1 cellular context compared by ENCODE assay signal in the genomic region with DNA sequence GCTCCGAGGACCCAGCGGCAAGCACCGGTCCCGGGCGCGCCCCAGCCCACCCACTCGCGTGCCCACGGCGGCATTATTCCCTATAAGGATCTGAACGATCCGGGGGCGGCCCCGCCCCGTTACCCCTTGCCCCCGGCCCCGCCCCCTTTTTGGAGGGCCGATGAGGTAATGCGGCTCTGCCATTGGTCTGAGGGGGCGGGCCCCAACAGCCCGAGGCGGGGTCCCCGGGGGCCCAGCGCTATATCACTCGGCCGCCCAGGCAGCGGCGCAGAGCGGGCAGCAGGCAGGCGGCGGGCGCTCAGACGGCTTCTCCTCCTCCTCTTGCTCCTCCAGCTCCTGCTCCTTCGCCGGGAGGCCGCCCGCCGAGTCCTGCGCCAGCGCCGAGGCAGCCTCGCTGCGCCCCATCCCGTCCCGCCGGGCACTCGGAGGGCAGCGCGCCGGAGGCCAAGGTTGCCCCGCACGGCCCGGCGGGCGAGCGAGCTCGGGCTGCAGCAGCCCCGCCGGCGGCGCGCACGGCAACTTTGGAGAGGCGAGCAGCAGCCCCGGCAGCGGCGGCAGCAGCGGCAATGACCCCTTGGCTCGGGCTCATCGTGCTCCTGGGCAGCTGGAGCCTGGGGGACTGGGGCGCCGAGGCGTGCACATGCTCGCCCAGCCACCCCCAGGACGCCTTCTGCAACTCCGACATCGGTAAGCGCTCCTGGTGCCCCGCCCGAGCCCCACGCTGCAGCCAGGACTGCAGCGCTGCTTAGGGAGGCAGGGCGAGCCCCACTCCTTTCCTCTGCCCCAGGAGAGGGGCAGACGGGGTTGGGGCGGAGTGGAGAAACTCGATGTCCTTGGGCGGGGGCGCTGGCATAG.
TF ChIP-seq lines count a peak whose summit lies in the region.

Gene TIMP3 (plus strand): TSS at position 270 of the 855 bp plus-strand sequence. CDS start 297 bp downstream, at position 567.

TF ChIP-seq in HepG2, 621 proteins besides CTCF, POLR2A, EP300 and RAD21 (continued from another document and continues in another):
- TF ChIP-seq, protein P1, sequence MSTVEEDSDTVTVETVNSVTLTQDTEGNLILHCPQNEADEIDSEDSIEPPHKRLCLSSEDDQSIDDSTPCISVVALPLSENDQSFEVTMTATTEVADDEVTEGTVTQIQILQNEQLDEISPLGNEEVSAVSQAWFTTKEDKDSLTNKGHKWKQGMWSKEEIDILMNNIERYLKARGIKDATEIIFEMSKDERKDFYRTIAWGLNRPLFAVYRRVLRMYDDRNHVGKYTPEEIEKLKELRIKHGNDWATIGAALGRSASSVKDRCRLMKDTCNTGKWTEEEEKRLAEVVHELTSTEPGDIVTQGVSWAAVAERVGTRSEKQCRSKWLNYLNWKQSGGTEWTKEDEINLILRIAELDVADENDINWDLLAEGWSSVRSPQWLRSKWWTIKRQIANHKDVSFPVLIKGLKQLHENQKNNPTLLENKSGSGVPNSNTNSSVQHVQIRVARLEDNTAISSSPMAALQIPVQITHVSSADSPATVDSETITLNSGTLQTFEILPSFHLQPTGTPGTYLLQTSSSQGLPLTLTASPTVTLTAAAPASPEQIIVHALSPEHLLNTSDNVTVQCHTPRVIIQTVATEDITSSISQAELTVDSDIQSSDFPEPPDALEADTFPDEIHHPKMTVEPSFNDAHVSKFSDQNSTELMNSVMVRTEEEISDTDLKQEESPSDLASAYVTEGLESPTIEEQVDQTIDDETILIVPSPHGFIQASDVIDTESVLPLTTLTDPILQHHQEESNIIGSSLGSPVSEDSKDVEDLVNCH (CRISPR knock-in tag; IDR thresholded peaks at IDR 0.05) = no peak
- TF ChIP-seq, protein P2, sequence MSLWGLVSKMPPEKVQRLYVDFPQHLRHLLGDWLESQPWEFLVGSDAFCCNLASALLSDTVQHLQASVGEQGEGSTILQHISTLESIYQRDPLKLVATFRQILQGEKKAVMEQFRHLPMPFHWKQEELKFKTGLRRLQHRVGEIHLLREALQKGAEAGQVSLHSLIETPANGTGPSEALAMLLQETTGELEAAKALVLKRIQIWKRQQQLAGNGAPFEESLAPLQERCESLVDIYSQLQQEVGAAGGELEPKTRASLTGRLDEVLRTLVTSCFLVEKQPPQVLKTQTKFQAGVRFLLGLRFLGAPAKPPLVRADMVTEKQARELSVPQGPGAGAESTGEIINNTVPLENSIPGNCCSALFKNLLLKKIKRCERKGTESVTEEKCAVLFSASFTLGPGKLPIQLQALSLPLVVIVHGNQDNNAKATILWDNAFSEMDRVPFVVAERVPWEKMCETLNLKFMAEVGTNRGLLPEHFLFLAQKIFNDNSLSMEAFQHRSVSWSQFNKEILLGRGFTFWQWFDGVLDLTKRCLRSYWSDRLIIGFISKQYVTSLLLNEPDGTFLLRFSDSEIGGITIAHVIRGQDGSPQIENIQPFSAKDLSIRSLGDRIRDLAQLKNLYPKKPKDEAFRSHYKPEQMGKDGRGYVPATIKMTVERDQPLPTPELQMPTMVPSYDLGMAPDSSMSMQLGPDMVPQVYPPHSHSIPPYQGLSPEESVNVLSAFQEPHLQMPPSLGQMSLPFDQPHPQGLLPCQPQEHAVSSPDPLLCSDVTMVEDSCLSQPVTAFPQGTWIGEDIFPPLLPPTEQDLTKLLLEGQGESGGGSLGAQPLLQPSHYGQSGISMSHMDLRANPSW (CRISPR knock-in tag; IDR thresholded peaks at IDR 0.05; ENCODE audit: borderline replicate concordance) = no peak
- TF ChIP-seq ZNF713 (CRISPR knock-in tag; IDR thresholded peaks at IDR 0.05) (no peak), ZNF136 (CRISPR knock-in tag; IDR thresholded peaks at IDR 0.05; ENCODE audit: low read depth) (no peak), AGO1 (IDR thresholded peaks at IDR 0.05; ENCODE audit: low read depth, low read length, poor library complexity, severe bottlenecking) (no peak), ZBTB38 (CRISPR knock-in tag; IDR thresholded peaks at IDR 0.05) (0 out of 2 replicates have a peak, but pooled peaks have one; percentile 70), ZFP91 (CRISPR knock-in tag; IDR thresholded peaks at IDR 0.05; ENCODE audit: borderline replicate concordance) (no peak), ZBTB21 (CRISPR knock-in tag; IDR thresholded peaks at IDR 0.05) (no peak), HMG20B (CRISPR knock-in tag; conservative IDR thresholded peaks at IDR 0.05) (no peak), ZFP90 (CRISPR knock-in tag; IDR thresholded peaks at IDR 0.05; ENCODE audit: borderline replicate concordance) (no peak), MLX (CRISPR knock-in tag; IDR thresholded peaks at IDR 0.05) (no peak), DNMT1 (CRISPR knock-in tag; IDR thresholded peaks at IDR 0.05) (no peak), ZKSCAN1 (IDR thresholded peaks at IDR 0.05; ENCODE audit: low read length) (no peak), HOXA3 (CRISPR knock-in tag; IDR thresholded peaks at IDR 0.05) (no peak), SALL1 (CRISPR knock-in tag; IDR thresholded peaks at IDR 0.05) (no peak; the same call in 1 of the 2 replicates), KLF6 (CRISPR knock-in tag; IDR thresholded peaks at IDR 0.05) (no peak), ZBTB40 (IDR thresholded peaks at IDR 0.05) (no peak), ZBTB40 (CRISPR knock-in tag; IDR thresholded peaks at IDR 0.05) (no peak), ZNF546 (CRISPR knock-in tag; conservative IDR thresholded peaks at IDR 0.05) (peak; percentile 78; the same call in 1 of the 2 replicates), ZNF556 (CRISPR knock-in tag; IDR thresholded peaks at IDR 0.05; ENCODE audit: borderline replicate concordance) (no peak), NFYB (CRISPR knock-in tag; IDR thresholded peaks at IDR 0.05) (0 out of 2 replicates have a peak, but pooled peaks have one; percentile 20), ZNF775 (CRISPR knock-in tag; IDR thresholded peaks at IDR 0.05; ENCODE audit: borderline replicate concordance) (no peak), SKIL (CRISPR knock-in tag; IDR thresholded peaks at IDR 0.05; ENCODE audit: borderline replicate concordance) (no peak)
- TF ChIP-seq, protein P3, sequence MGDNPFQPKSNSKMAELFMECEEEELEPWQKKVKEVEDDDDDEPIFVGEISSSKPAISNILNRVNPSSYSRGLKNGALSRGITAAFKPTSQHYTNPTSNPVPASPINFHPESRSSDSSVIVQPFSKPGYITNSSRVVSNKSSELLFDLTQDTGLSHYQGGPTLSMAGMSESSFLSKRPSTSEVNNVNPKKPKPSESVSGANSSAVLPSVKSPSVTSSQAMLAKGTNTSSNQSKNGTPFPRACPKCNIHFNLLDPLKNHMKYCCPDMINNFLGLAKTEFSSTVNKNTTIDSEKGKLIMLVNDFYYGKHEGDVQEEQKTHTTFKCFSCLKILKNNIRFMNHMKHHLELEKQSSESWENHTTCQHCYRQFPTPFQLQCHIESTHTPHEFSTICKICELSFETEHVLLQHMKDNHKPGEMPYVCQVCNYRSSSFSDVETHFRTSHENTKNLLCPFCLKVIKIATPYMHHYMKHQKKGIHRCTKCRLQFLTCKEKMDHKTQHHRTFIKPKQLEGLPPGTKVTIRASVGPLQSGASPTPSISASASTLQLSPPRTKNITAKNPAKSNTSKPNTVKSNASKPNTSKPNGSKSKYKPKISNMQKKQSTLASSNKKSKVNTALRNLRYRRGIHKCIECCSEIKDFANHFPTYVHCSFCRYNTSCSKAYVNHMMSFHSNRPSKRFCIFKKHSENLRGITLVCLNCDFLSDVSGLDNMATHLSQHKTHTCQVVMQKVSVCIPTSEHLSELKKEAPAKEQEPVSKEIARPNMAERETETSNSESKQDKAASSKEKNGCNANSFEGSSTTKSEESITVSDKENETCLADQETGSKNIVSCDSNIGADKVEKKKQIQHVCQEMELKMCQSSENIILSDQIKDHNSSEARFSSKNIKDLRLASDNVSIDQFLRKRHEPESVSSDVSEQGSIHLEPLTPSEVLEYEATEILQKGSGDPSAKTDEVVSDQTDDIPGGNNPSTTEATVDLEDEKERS (CRISPR knock-in tag; IDR thresholded peaks at IDR 0.05) = no peak
- TF ChIP-seq, protein P4, sequence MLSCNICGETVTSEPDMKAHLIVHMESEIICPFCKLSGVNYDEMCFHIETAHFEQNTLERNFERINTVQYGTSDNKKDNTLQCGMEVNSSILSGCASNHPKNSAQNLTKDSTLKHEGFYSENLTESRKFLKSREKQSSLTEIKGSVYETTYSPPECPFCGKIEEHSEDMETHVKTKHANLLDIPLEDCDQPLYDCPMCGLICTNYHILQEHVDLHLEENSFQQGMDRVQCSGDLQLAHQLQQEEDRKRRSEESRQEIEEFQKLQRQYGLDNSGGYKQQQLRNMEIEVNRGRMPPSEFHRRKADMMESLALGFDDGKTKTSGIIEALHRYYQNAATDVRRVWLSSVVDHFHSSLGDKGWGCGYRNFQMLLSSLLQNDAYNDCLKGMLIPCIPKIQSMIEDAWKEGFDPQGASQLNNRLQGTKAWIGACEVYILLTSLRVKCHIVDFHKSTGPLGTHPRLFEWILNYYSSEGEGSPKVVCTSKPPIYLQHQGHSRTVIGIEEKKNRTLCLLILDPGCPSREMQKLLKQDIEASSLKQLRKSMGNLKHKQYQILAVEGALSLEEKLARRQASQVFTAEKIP (CRISPR knock-in tag; IDR thresholded peaks at IDR 0.05; ENCODE audit: borderline replicate concordance) = no peak
